ENCODE assay signal across 8 cellular contexts in genomic region chr13:46893820-46894533, GRCh38. TPM values are rescaled to one million over a fixed set of nuclear protein-coding genes. Genes with fewer than 3 reads are reported as not detected.
DNase-seq lines count a peak whose midpoint lies in the region; ATAC-seq and TF ChIP-seq lines count a peak whose summit lies in the region.

No MANE protein-coding gene starts in this region.

- H3K4me3 ChIP-seq in GM23248: peak overlapping the region; percentile 96
- H3K4me3 ChIP-seq in MM.1S (ENCODE audit: low read length): peak overlapping the region; percentile 74
- H3K4me3 ChIP-seq in kidney epithelial cell (ENCODE audit: low read depth, low read length): peak overlapping the region; percentile 64

- peak overlapping the region; percentile 79 for H3K9ac ChIP-seq in ES-I3 (ENCODE audit: low read depth, low read length)
- peak overlapping the region; percentile 73 for H3K9ac ChIP-seq in GM23248
- H3K9ac ChIP-seq in MM.1S (ENCODE audit: low read length): no peak overlapping the region

- TF ChIP-seq CTCF in MM.1S (IDR thresholded peaks at IDR 0.05; ENCODE audit: low read length) (peak; percentile 68), kidney epithelial cell (IDR thresholded peaks at IDR 0.05; ENCODE audit: insufficient read depth, low read length, poor library complexity, severe bottlenecking) (peak; percentile 97)

- DNase-seq in GM23248: peak; percentile 80
- peak; percentile 26 for DNase-seq in MM.1S
- DNase-seq in central memory CD4-positive, alpha-beta T cell: peak; percentile 39
- DNase-seq in kidney epithelial cell (ENCODE audit: low read depth): peak; percentile 4
- peak; percentile 39 to 60 (median 57) for DNase-seq in stimulated activated CD4-positive, alpha-beta T cell treated with anti-CD3 and anti-CD28 coated beads, Interleukin-12 subunit alpha, Interleukin-12 subunit beta, amount 100 ng/mL, for 48 hours (ENCODE audit: low read depth in 2 of 3, low spot score in 1 of 3)
- no peak for DNase-seq in NCI-H187 (lab: John Stamatoyannopoulos, UW)

- H3K27me3 ChIP-seq in GM23248 (replicated peaks; ENCODE audit: insufficient read depth) (no peaks in the 10 kb centered on the region), MM.1S (replicated peaks; ENCODE audit: insufficient read depth, low read length) (no peaks in the 10 kb centered on the region), kidney epithelial cell (ENCODE audit: control insufficient read depth, insufficient read depth, low read length) (no peaks in the 10 kb centered on the region)

- peak overlapping the region; percentile 96 for H3K4me2 ChIP-seq in GM23248 (ENCODE audit: unreplicated experiment)
- H3K4me2 ChIP-seq in MM.1S (ENCODE audit: low read depth, low read length): peak overlapping the region; percentile 69

- no peaks in the 10 kb centered on the region for H4K20me1 ChIP-seq in GM23248 (ENCODE audit: insufficient read depth)
- H4K20me1 ChIP-seq in MM.1S (ENCODE audit: insufficient read depth, low read length): no peaks in the 10 kb centered on the region

- peak overlapping the region; percentile 25 for H3K27ac ChIP-seq in GM23248
- H3K27ac ChIP-seq in MM.1S (ENCODE audit: low read length): no peak overlapping the region

- peak overlapping the region; percentile 98 for H2AFZ ChIP-seq in GM23248
- peak overlapping the region; percentile 91 for H2AFZ ChIP-seq in MM.1S (ENCODE audit: low read length)

- ATAC-seq in activated CD4-positive, CD25-positive, alpha-beta regulatory T cell treated with anti-CD3 and anti-CD28 coated beads, Interleukin-2, amount 50 U/mL, for 24 hours: peak; percentile 70

- H3K9me3 ChIP-seq in ES-I3 (ENCODE audit: control insufficient read depth, insufficient read depth, low read length): no peaks in the 10 kb centered on the region
- no peaks in the 10 kb centered on the region for H3K9me3 ChIP-seq in GM23248 (ENCODE audit: low read depth)
- H3K9me3 ChIP-seq in MM.1S (replicated peaks; ENCODE audit: insufficient read depth, low read length): no peaks in the 10 kb centered on the region

- H3K36me3 ChIP-seq in ES-I3 (ENCODE audit: insufficient read depth, low read length): no peaks in the 10 kb centered on the region
- no peaks in the 10 kb centered on the region for H3K36me3 ChIP-seq in GM23248 (ENCODE audit: low read depth)
- no peaks in the 10 kb centered on the region for H3K36me3 ChIP-seq in MM.1S (replicated peaks; ENCODE audit: insufficient read depth, low read length)
- no peaks in the 10 kb centered on the region for H3K36me3 ChIP-seq in kidney epithelial cell (ENCODE audit: control insufficient read depth, insufficient read depth, low read length)

- H3K9me2 ChIP-seq in GM23248 (ENCODE audit: insufficient read depth) (no peaks in the 10 kb centered on the region), MM.1S (replicated peaks; ENCODE audit: insufficient read depth, low read length) (no peaks in the 10 kb centered on the region)

- peaks cover 18% of the 10 kb centered on the region; the same call in 1 of the 2 replicates for H3F3A ChIP-seq in GM23248 (ENCODE audit: insufficient read depth)
- no peaks in the 10 kb centered on the region for H3F3A ChIP-seq in MM.1S (ENCODE audit: insufficient read depth, low read length)

- H3K4me1 ChIP-seq in ES-I3 (ENCODE audit: insufficient read depth, low read length) (peaks cover 10% of the 10 kb centered on the region; the same call in 1 of the 2 replicates), GM23248 (ENCODE audit: insufficient read depth) (peaks cover 32% of the 10 kb centered on the region), MM.1S (ENCODE audit: low read length) (no peaks in the 10 kb centered on the region)

- WGBS in GM23248 (ENCODE audit: low coverage in 1 of 2, low lambda C conversion rate in 2 of 2, missing lambda C conversion rate in 2 of 2), 2 experiments: 1 to 2% methylated on average over 23 to 34 of the region's 34 CpGs

- in situ Hi-C loops in GM23248 (cut with MboI): no loop called here

- H3K79me2 ChIP-seq in GM23248 (ENCODE audit: insufficient read depth): no peaks in the 10 kb centered on the region
- H3K79me2 ChIP-seq in MM.1S (ENCODE audit: low read length): no peaks in the 10 kb centered on the region

RNA-seq across cellular contexts. Expression of gene HTR2A, which starts 2.9 kb away (rescaled TPM):
- 1.8 and 2.1 TPM in 2 replicates for total RNA-seq in GM23248 (2014; rRNA removed; shearing (Covaris generic))
- 2.0 and 3.7 TPM in 2 replicates for polyA plus RNA-seq in GM23248 (2016; fragmentation: Nextera tagmentation; extraction: Ambion mirVana)
- not detected in 2 replicates for total RNA-seq in kidney epithelial cell

Comparison
In these comparisons a context has a peak if more than half of its experiments do, and no peak if none do; other contexts are left out.
1. DNase-seq: peak in GM23248 (single experiment), MM.1S (single experiment), central memory CD4-positive, alpha-beta T cell (single experiment), kidney epithelial cell (single experiment) and stimulated activated CD4-positive, alpha-beta T cell treated with anti-CD3 and anti-CD28 coated beads, Interleukin-12 subunit alpha, Interleukin-12 subunit beta, amount 100 ng/mL, for 48 hours (3 of 3); none in NCI-H187 (0 of 2).
2. Peak in every context shown above with its lines, with median percentiles within 50 percentile points of each other: H3K4me3 ChIP-seq.